8 cellular contexts compared by ENCODE assay signal in the genomic region with DNA sequence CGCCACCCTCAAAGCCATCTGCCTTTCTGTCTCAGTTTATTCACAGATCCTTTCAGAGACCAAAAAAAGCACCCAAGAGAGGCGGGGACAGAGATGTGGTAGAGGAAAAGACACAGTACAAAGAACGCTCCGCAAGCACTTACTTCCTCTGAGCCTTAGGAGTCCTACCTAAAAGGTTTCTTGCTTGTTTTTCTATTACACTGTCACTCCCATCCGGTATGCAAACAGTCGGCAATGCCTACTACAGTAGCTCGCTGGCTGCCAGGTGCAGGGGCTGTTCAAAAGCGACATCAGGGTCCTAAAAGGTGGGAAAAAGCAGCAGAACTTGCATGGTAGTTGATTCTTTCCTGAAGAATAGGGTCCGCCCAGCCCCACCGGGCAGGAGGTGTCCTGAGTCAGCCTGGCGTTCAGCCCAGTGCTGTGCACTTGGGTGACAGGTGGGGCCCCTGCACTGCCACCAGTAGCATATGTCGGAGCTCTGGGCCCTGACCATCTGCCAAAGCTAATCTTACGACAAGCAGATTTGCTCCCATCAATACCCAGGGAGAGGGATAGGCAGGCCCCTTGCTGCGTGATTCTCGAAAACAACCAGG. TPM values are rescaled to one million over a fixed set of nuclear protein-coding genes. Genes with fewer than 3 reads are reported as not detected.
DNase-seq lines count a peak whose midpoint lies in the region; ATAC-seq, FAIRE-seq and TF ChIP-seq lines count a peak whose summit lies in the region.

No MANE protein-coding gene starts in this region.

- H3K4me1 ChIP-seq in HUES48 (ENCODE audit: control insufficient read depth, insufficient read depth, low read length): peaks cover 7% of the 10 kb centered on the region; the same call in 1 of the 2 replicates
- peaks cover 31% of the 10 kb centered on the region for H3K4me1 ChIP-seq in HepG2 (ENCODE audit: insufficient read depth, low read length)

- TF ChIP-seq RAD21 in HepG2 (CRISPR knock-in tag; IDR thresholded peaks at IDR 0.05): no peak

- in situ Hi-C loops in HepG2 (cut with HindIII; ENCODE audit: extremely low pct_ligation_motif_present, low pct_unique_long_range_greater_than_20kb): no loop called here

- intact Hi-C loops in Calu3 (cut with micrococcal nuclease; ENCODE audit: unreplicated experiment) (no loop called here), HepG2 (cut with micrococcal nuclease; ENCODE audit: unreplicated experiment) (no loop called here)

- no peak for TF ChIP-seq POLR2A in HepG2 (IDR thresholded peaks at IDR 0.05; ENCODE audit: insufficient read depth in 1 of 2, low read depth in 2 of 2, low read length in 2 of 2)

- ATAC-seq in GM21390 (IDR thresholded peaks at IDR 0.05; ENCODE audit: unreplicated experiment) (peak; percentile 33), HepG2 (peak; percentile 63)
- ATAC-seq in central memory CD8-positive, alpha-beta T cell (replicated peaks; ENCODE audit: extremely low read depth, poor library complexity, severe bottlenecking): peak; percentile 74
- ATAC-seq in stimulated activated memory B cell treated with anti-CD40 and anti-IgM and Interleukin-4, amounts not matched to agents 10 μg/mL and 1 μg/mL and 100 μg/mL, for 72 hours: peak; percentile 52

- no TSS peak for BruUV-seq in Calu3 (replicated peaks; lab: Mats Ljungman, UMichigan)
- no TSS peak for BruUV-seq in HepG2 (replicated peaks; lab: Mats Ljungman, UMichigan)

- POLR2A ChIA-PET in HepG2 (lab: Yijun Ruan, JAX): interaction anchor here (0.9 to 1.8 kb wide), 3 partner anchors 10 to 149 kb away, joined by 3 to 6 read pairs (median 3); no protein-coding TSS in a partner anchor

- no peaks in the 10 kb centered on the region for H3K9me3 Mint-ChIP-seq in Calu3 (ENCODE audit: low read depth, unreplicated experiment)
- no peaks in the 10 kb centered on the region for H3K9me3 Mint-ChIP-seq in T-helper 2 cell treated with Interferon-gamma antibody and Interleukin-4, amounts not matched to agents 5 μg/mL and 100 μg/mL, for 36 hours
- no peaks in the 10 kb centered on the region for H3K9me3 Mint-ChIP-seq in central memory CD8-positive, alpha-beta T cell
- H3K9me3 Mint-ChIP-seq in stimulated activated memory B cell treated with anti-CD40 and anti-IgM and Interleukin-4, amounts not matched to agents 10 μg/mL and 1 μg/mL and 100 μg/mL, for 72 hours: no peaks in the 10 kb centered on the region

- 1% methylated on average over 11 of the region's 15 CpGs for WGBS in HepG2 (ENCODE audit: low lambda C conversion rate)

- DNase-seq in Calu3 (no peak), HepG2 (ENCODE audit: low spot score) (peak; percentile 63), amniotic stem cell (lab: John Stamatoyannopoulos, UW) (no peak)
- DNase-seq in T-helper 2 cell treated with Interferon-gamma antibody and Interleukin-4, amounts not matched to agents 5 μg/mL and 100 μg/mL, for 36 hours (ENCODE audit: low spot score): peak; percentile 12
- DNase-seq in central memory CD8-positive, alpha-beta T cell (ENCODE audit: low spot score in 2 of 2): peak; percentile 32 to 37

- peaks cover 21% of the 10 kb centered on the region for H3K79me2 ChIP-seq in HepG2 (ENCODE audit: insufficient read depth, low read length)

- peak overlapping the region; percentile 100 for H3K4me3 Mint-ChIP-seq in Calu3 (ENCODE audit: low read depth, unreplicated experiment)
- H3K4me3 Mint-ChIP-seq in T-helper 2 cell treated with Interferon-gamma antibody and Interleukin-4, amounts not matched to agents 5 μg/mL and 100 μg/mL, for 36 hours: peak overlapping the region; percentile 97
- peak overlapping the region; percentile 97 for H3K4me3 Mint-ChIP-seq in central memory CD8-positive, alpha-beta T cell
- H3K4me3 Mint-ChIP-seq in stimulated activated memory B cell treated with anti-CD40 and anti-IgM and Interleukin-4, amounts not matched to agents 10 μg/mL and 1 μg/mL and 100 μg/mL, for 72 hours: peak overlapping the region; percentile 98

- H3K9ac ChIP-seq in HUES48 (ENCODE audit: low read depth, low read length) (no peak overlapping the region), HepG2 (ENCODE audit: insufficient read depth, low read depth, low read length) (peak overlapping the region; percentile 71)

- no peak for FAIRE-seq in HepG2 (lab: Jason Lieb, UNC)

- TF ChIP-seq CTCF in Calu3 (IDR thresholded peaks at IDR 0.05; ENCODE audit: unreplicated experiment) (no peak), HepG2 (CRISPR knock-in tag; IDR thresholded peaks at IDR 0.05) (no peak)

- H3K4me2 ChIP-seq in HepG2 (ENCODE audit: low read depth, low read length): peak overlapping the region; percentile 86

- H3K4me3 ChIP-seq in HUES48 (ENCODE audit: low read depth, low read length) (peak overlapping the region; percentile 96), HepG2 (replicated peaks in 1 of 3; ENCODE audit: insufficient read depth in 1 of 3, low read depth in 2 of 3, low read length in 3 of 3) (peak overlapping the region; percentile 66 to 100 (median 88))

- no peaks in the 10 kb centered on the region for H3K27me3 Mint-ChIP-seq in Calu3 (ENCODE audit: unreplicated experiment)
- H3K27me3 Mint-ChIP-seq in T-helper 2 cell treated with Interferon-gamma antibody and Interleukin-4, amounts not matched to agents 5 μg/mL and 100 μg/mL, for 36 hours (ENCODE audit: low read depth): no peaks in the 10 kb centered on the region
- no peaks in the 10 kb centered on the region for H3K27me3 Mint-ChIP-seq in central memory CD8-positive, alpha-beta T cell
- H3K27me3 Mint-ChIP-seq in stimulated activated memory B cell treated with anti-CD40 and anti-IgM and Interleukin-4, amounts not matched to agents 10 μg/mL and 1 μg/mL and 100 μg/mL, for 72 hours: no peaks in the 10 kb centered on the region

- H3K27me3 ChIP-seq in HUES48 (ENCODE audit: control insufficient read depth, insufficient read depth, low read length) (no peaks in the 10 kb centered on the region), HepG2 (ENCODE audit: control insufficient read depth in 1 of 2, insufficient read depth in 2 of 2, low read length in 2 of 2) (no peaks in the 10 kb centered on the region; a peak in 1 of 5 replicates)

- no peaks in the 10 kb centered on the region for H3K36me3 ChIP-seq in HUES48 (ENCODE audit: control insufficient read depth, insufficient read depth, low read length)
- H3K36me3 ChIP-seq in HepG2 (replicated peaks in 1 of 2; ENCODE audit: control insufficient read depth in 1 of 2, insufficient read depth in 2 of 2, low read length in 2 of 2): peaks cover 0 to under 1% of the 10 kb centered on the region in 2 experiments; a peak in 1 of 5 replicates

- H3K27ac ChIP-seq in HUES48 (ENCODE audit: low read depth, low read length) (peak overlapping the region; percentile 78), HepG2 (ENCODE audit: extremely low read length, insufficient read depth, low read length) (peak overlapping the region; percentile 78)

- H2AFZ ChIP-seq in HepG2 (ENCODE audit: low read length): peak overlapping the region; percentile 17

- peaks cover 17% of the 10 kb centered on the region for H3K36me3 Mint-ChIP-seq in Calu3 (ENCODE audit: insufficient read depth, unreplicated experiment)
- peaks cover 27% of the 10 kb centered on the region for H3K36me3 Mint-ChIP-seq in T-helper 2 cell treated with Interferon-gamma antibody and Interleukin-4, amounts not matched to agents 5 μg/mL and 100 μg/mL, for 36 hours (ENCODE audit: low read depth)
- H3K36me3 Mint-ChIP-seq in central memory CD8-positive, alpha-beta T cell (ENCODE audit: insufficient read depth): peaks cover 25% of the 10 kb centered on the region
- H3K36me3 Mint-ChIP-seq in stimulated activated memory B cell treated with anti-CD40 and anti-IgM and Interleukin-4, amounts not matched to agents 10 μg/mL and 1 μg/mL and 100 μg/mL, for 72 hours: peaks cover 25% of the 10 kb centered on the region

- H3K27ac Mint-ChIP-seq in Calu3 (ENCODE audit: unreplicated experiment): peak overlapping the region; percentile 82
- H3K27ac Mint-ChIP-seq in T-helper 2 cell treated with Interferon-gamma antibody and Interleukin-4, amounts not matched to agents 5 μg/mL and 100 μg/mL, for 36 hours: peak overlapping the region; percentile 100
- H3K27ac Mint-ChIP-seq in central memory CD8-positive, alpha-beta T cell (ENCODE audit: low read depth): peak overlapping the region; percentile 88
- peak overlapping the region; percentile 77 for H3K27ac Mint-ChIP-seq in stimulated activated memory B cell treated with anti-CD40 and anti-IgM and Interleukin-4, amounts not matched to agents 10 μg/mL and 1 μg/mL and 100 μg/mL, for 72 hours

- no peaks in the 10 kb centered on the region for H4K20me1 ChIP-seq in HepG2 (ENCODE audit: insufficient read depth, low read length)

- TF ChIP-seq EP300 in HepG2 (IDR thresholded peaks at IDR 0.05; ENCODE audit: low read depth in 2 of 2, low read length in 2 of 2) (no peak), HepG2 (CRISPR knock-in tag; IDR thresholded peaks at IDR 0.05; ENCODE audit: borderline replicate concordance) (no peak)

- peaks cover 8% of the 10 kb centered on the region for H3K4me1 Mint-ChIP-seq in Calu3 (ENCODE audit: low read depth, unreplicated experiment)
- H3K4me1 Mint-ChIP-seq in T-helper 2 cell treated with Interferon-gamma antibody and Interleukin-4, amounts not matched to agents 5 μg/mL and 100 μg/mL, for 36 hours (ENCODE audit: low read depth): peaks cover 46% of the 10 kb centered on the region
- peaks cover 60% of the 10 kb centered on the region for H3K4me1 Mint-ChIP-seq in central memory CD8-positive, alpha-beta T cell
- H3K4me1 Mint-ChIP-seq in stimulated activated memory B cell treated with anti-CD40 and anti-IgM and Interleukin-4, amounts not matched to agents 10 μg/mL and 1 μg/mL and 100 μg/mL, for 72 hours: peaks cover 50% of the 10 kb centered on the region

- H3K9me3 ChIP-seq in HUES48 (ENCODE audit: control insufficient read depth, insufficient read depth, low read length) (no peaks in the 10 kb centered on the region), HepG2 (ENCODE audit: low read length) (no peaks in the 10 kb centered on the region)

- CTCF ChIA-PET in Calu3 (lab: Charles Lee): no interaction called here
- CTCF ChIA-PET in HepG2 (lab: Yijun Ruan, JAX; ENCODE audit: low intra/inter-chr PET ratio, low total read pairs): no interaction called here

RNA-seq across cellular contexts. Expression of gene TECPR1, which starts 0.7 kb away (rescaled TPM):
- total RNA-seq in Calu3 (2022) (12.9 and 13.2 TPM in 2 replicates), HepG2 (2016; rRNA removed; fragmentation: Illumina TruSeq; extraction: Trizol) (6.3 and 8.3 TPM in 2 replicates)
- total RNA-seq in HepG2 (2016; cell fraction: cytosol; rRNA removed; fragmentation: Illumina TruSeq; extraction: Trizol; ENCODE audit: low read depth): 1.5 and 2.3 TPM in 2 replicates
- 5.7 and 9.5 TPM in 2 replicates for total RNA-seq in HepG2 (2016; cell fraction: insoluble cytoplasmic fraction; rRNA removed; fragmentation: Illumina TruSeq; extraction: Trizol)
- total RNA-seq in HepG2 (2016; cell fraction: membrane; rRNA removed; fragmentation: Illumina TruSeq; extraction: Trizol): 2.0 and 2.8 TPM in 2 replicates
- total RNA-seq in HepG2 (2016; cell fraction: nucleus; rRNA removed; fragmentation: Illumina TruSeq; extraction: Trizol): 10.0 and 10.5 TPM in 2 replicates
- polyA plus RNA-seq in HepG2 (2011; rRNA removed): 2.3 and 2.5 TPM in 2 replicates
- 1.4 and 2.3 TPM in 2 replicates for polyA plus RNA-seq in HepG2 (2011; cell fraction: cytosol; rRNA removed)
- polyA plus RNA-seq in HepG2 (2011; cell fraction: nucleus; rRNA removed): 15.9 and 17.4 TPM in 2 replicates
- polyA plus RNA-seq in HepG2 (2012): 4.7 and 7.6 TPM in 2 replicates
- polyA plus RNA-seq in HepG2 (2016; cell fraction: cytosol; fragmentation: Illumina TruSeq; extraction: Trizol; ENCODE audit: low read depth): 0.37 and 0.40 TPM in 2 replicates
- 2.7 and 2.9 TPM in 2 replicates for polyA plus RNA-seq in HepG2 (2016; cell fraction: insoluble cytoplasmic fraction; fragmentation: Illumina TruSeq; extraction: Trizol; ENCODE audit: low read depth)
- 0.61 and 0.71 TPM in 2 replicates for polyA plus RNA-seq in HepG2 (2016; cell fraction: membrane; fragmentation: Illumina TruSeq; extraction: Trizol; ENCODE audit: low read depth)
- 15.6 and 16.9 TPM in 2 replicates for polyA plus RNA-seq in HepG2 (2016; cell fraction: nucleus; fragmentation: Illumina TruSeq; extraction: Trizol; ENCODE audit: insufficient read depth, low read depth)
- 2.3 and 6.5 TPM in 2 replicates for polyA minus RNA-seq in HepG2 (2011; rRNA and poly(A)+ RNA removed; ENCODE audit: low replicate concordance)
- 2.5 and 4.0 TPM in 2 replicates for polyA minus RNA-seq in HepG2 (2011; cell fraction: cytosol; rRNA and poly(A)+ RNA removed)
- 5.9 and 7.1 TPM in 2 replicates for polyA minus RNA-seq in HepG2 (2011; cell fraction: nucleus; rRNA and poly(A)+ RNA removed)

RNA-seq across cellular contexts. Expression of gene BRI3, which starts 30.1 kb away (rescaled TPM):
- total RNA-seq in Calu3 (2022): 101 and 124 TPM in 2 replicates
- 37.2 and 54.0 TPM in 2 replicates for total RNA-seq in HepG2 (2016; rRNA removed; fragmentation: Illumina TruSeq; extraction: Trizol)
- 362 and 379 TPM in 2 replicates for total RNA-seq in HepG2 (2016; cell fraction: cytosol; rRNA removed; fragmentation: Illumina TruSeq; extraction: Trizol; ENCODE audit: low read depth)
- 32.4 and 58.8 TPM in 2 replicates for total RNA-seq in HepG2 (2016; cell fraction: insoluble cytoplasmic fraction; rRNA removed; fragmentation: Illumina TruSeq; extraction: Trizol)
- total RNA-seq in HepG2 (2016; cell fraction: membrane; rRNA removed; fragmentation: Illumina TruSeq; extraction: Trizol): 234 and 253 TPM in 2 replicates
- 25.6 and 29.4 TPM in 2 replicates for total RNA-seq in HepG2 (2016; cell fraction: nucleus; rRNA removed; fragmentation: Illumina TruSeq; extraction: Trizol)
- polyA plus RNA-seq in HepG2 (2011; rRNA removed): 103 and 113 TPM in 2 replicates
- 80.0 TPM in 2 replicates for polyA plus RNA-seq in HepG2 (2011; cell fraction: cytosol; rRNA removed)
- 27.5 and 33.8 TPM in 2 replicates for polyA plus RNA-seq in HepG2 (2011; cell fraction: nucleus; rRNA removed)
- 83.2 and 95.1 TPM in 2 replicates for polyA plus RNA-seq in HepG2 (2012)
- 889 and 952 TPM in 2 replicates for polyA plus RNA-seq in HepG2 (2016; cell fraction: cytosol; fragmentation: Illumina TruSeq; extraction: Trizol; ENCODE audit: low read depth)
- polyA plus RNA-seq in HepG2 (2016; cell fraction: insoluble cytoplasmic fraction; fragmentation: Illumina TruSeq; extraction: Trizol; ENCODE audit: low read depth): 61.2 and 81.9 TPM in 2 replicates
- 488 and 495 TPM in 2 replicates for polyA plus RNA-seq in HepG2 (2016; cell fraction: membrane; fragmentation: Illumina TruSeq; extraction: Trizol; ENCODE audit: low read depth)
- 59.1 and 78.9 TPM in 2 replicates for polyA plus RNA-seq in HepG2 (2016; cell fraction: nucleus; fragmentation: Illumina TruSeq; extraction: Trizol; ENCODE audit: insufficient read depth, low read depth)
- polyA minus RNA-seq in HepG2 (2011; rRNA and poly(A)+ RNA removed; ENCODE audit: low replicate concordance): 61.6 and 63.3 TPM in 2 replicates
- polyA minus RNA-seq in HepG2 (2011; cell fraction: cytosol; rRNA and poly(A)+ RNA removed): 27.4 and 34.8 TPM in 2 replicates
- 22.8 and 23.6 TPM in 2 replicates for polyA minus RNA-seq in HepG2 (2011; cell fraction: nucleus; rRNA and poly(A)+ RNA removed)

RNA-seq across cellular contexts. Expression of gene BHLHA15, which starts 40.1 kb away (rescaled TPM):
- total RNA-seq in Calu3 (2022): 1.7 and 1.8 TPM in 2 replicates
- 4.4 and 6.1 TPM in 2 replicates for total RNA-seq in HepG2 (2016; rRNA removed; fragmentation: Illumina TruSeq; extraction: Trizol)
- 0.44 and 1.3 TPM in 2 replicates for total RNA-seq in HepG2 (2016; cell fraction: cytosol; rRNA removed; fragmentation: Illumina TruSeq; extraction: Trizol; ENCODE audit: low read depth)
- total RNA-seq in HepG2 (2016; cell fraction: insoluble cytoplasmic fraction; rRNA removed; fragmentation: Illumina TruSeq; extraction: Trizol): 4.0 and 5.3 TPM in 2 replicates
- 2.9 and 3.3 TPM in 2 replicates for total RNA-seq in HepG2 (2016; cell fraction: membrane; rRNA removed; fragmentation: Illumina TruSeq; extraction: Trizol)
- total RNA-seq in HepG2 (2016; cell fraction: nucleus; rRNA removed; fragmentation: Illumina TruSeq; extraction: Trizol): 3.8 and 5.3 TPM in 2 replicates
- 1.9 and 2.3 TPM in 2 replicates for polyA plus RNA-seq in HepG2 (2011; rRNA removed)
- polyA plus RNA-seq in HepG2 (2011; cell fraction: cytosol; rRNA removed): 2.0 and 3.2 TPM in 2 replicates
- polyA plus RNA-seq in HepG2 (2011; cell fraction: nucleus; rRNA removed): 2.5 and 3.0 TPM in 2 replicates
- polyA plus RNA-seq in HepG2 (2012): 0.83 and 1.6 TPM in 2 replicates
- polyA plus RNA-seq in HepG2 (2016; cell fraction: cytosol; fragmentation: Illumina TruSeq; extraction: Trizol; ENCODE audit: low read depth): 0.18 and 0.37 TPM in 2 replicates
- polyA plus RNA-seq in HepG2 (2016; cell fraction: insoluble cytoplasmic fraction; fragmentation: Illumina TruSeq; extraction: Trizol; ENCODE audit: low read depth): 2.3 and 3.1 TPM in 2 replicates
- 0.77 and 1.0 TPM in 2 replicates for polyA plus RNA-seq in HepG2 (2016; cell fraction: membrane; fragmentation: Illumina TruSeq; extraction: Trizol; ENCODE audit: low read depth)
- 3.6 and 4.4 TPM in 2 replicates for polyA plus RNA-seq in HepG2 (2016; cell fraction: nucleus; fragmentation: Illumina TruSeq; extraction: Trizol; ENCODE audit: insufficient read depth, low read depth)
- polyA minus RNA-seq in HepG2 (2011; rRNA and poly(A)+ RNA removed; ENCODE audit: low replicate concordance): 2.7 TPM in 1 of 2 replicates, not detected in the other
- 2.5 and 3.4 TPM in 2 replicates for polyA minus RNA-seq in HepG2 (2011; cell fraction: cytosol; rRNA and poly(A)+ RNA removed)
- polyA minus RNA-seq in HepG2 (2011; cell fraction: nucleus; rRNA and poly(A)+ RNA removed): 1.8 and 2.7 TPM in 2 replicates

Comparison
In these comparisons a context has a peak if more than half of its experiments do, and no peak if none do; other contexts are left out.
1. DNase-seq: peak in T-helper 2 cell treated with Interferon-gamma antibody and Interleukin-4, amounts not matched to agents 5 μg/mL and 100 μg/mL, for 36 hours (single experiment), central memory CD8-positive, alpha-beta T cell (2 of 2) and HepG2 (single experiment); none in Calu3 (single experiment) and amniotic stem cell (single experiment).
2. Peak in every context shown above with its lines, with median percentiles within 50 percentile points of each other: H3K27ac Mint-ChIP-seq, H3K4me3 Mint-ChIP-seq and ATAC-seq.